Comparison of ENCODE assay signal across 12 cellular contexts in genomic region chr5:59125961-59126360, GRCh38.
A peak's percentile ranks its signal among the peaks of the same experiment; 100 is the strongest.
DNase-seq lines count a peak whose midpoint lies in the region; TF ChIP-seq lines count a peak whose summit lies in the region.
"Had no signal": no experiment of that assay in that cellular context is flagged by ENCODE, and none has a peak within 500 bp of the region (broad histone marks: within the 10 kb centered on the region; RNA-seq: fewer than 3 reads in every experiment).

No MANE protein-coding gene starts in this region.

- H2BK5ac ChIP-seq in H9 (ENCODE audit: insufficient read length, low read length), result no peak overlapping the region

- no peak overlapping the region for H3T11ph ChIP-seq in H9 (ENCODE audit: low read length)

- H4K20me1 ChIP-seq in H9 (ENCODE audit: control insufficient read depth, insufficient read depth, insufficient read length), result no peaks in the 10 kb centered on the region

- H3K27ac Mint-ChIP-seq in H9 (peak overlapping the region in 1 of 3 experiments; percentile 13; a peak in 3 of 7 replicates), CD14-positive monocyte (no peak overlapping the region)
- H3K27ac Mint-ChIP-seq: activated CD8-positive, alpha-beta T cell treated with anti-CD3 and anti-CD28 coated beads, Interleukin-2, amount 10 ng/mL, durations not matched to agents 7 days and 5 days; activated naive CD4-positive, alpha-beta T cell treated with anti-CD3 and anti-CD28 coated beads, Interleukin-2, amount 50 U/mL, for 24 hours; nephron progenitor cell; T-helper 17 cell had no signal

- H3K9ac ChIP-seq in H9 (ENCODE audit: extremely low read depth, insufficient read length, low read length) (no peak overlapping the region), muscle layer of colon (ENCODE audit: low read length) (peak overlapping the region; percentile 55), subcutaneous abdominal adipose tissue (ENCODE audit: low read length in 5 of 5) (no peak overlapping the region)

- no peak overlapping the region for H3K4ac ChIP-seq in H9 (ENCODE audit: low read depth, low read length)

- H3K36me3 Mint-ChIP-seq in H9 (ENCODE audit: insufficient read depth in 1 of 3, low read depth in 3 of 3), result no peaks in the 10 kb centered on the region
- no peaks in the 10 kb centered on the region for H3K36me3 Mint-ChIP-seq in CD14-positive monocyte
- H3K36me3 Mint-ChIP-seq: activated naive CD4-positive, alpha-beta T cell treated with anti-CD3 and anti-CD28 coated beads, Interleukin-2, amount 50 U/mL, for 24 hours had no signal

- TF ChIP-seq CTCF in H9 (conservative IDR thresholded peaks at IDR 0.05), result no peak
- TF ChIP-seq CTCF in astrocyte of the spinal cord (IDR thresholded peaks at IDR 0.05; ENCODE audit: low read depth, low read length), result no peak
- no peak for TF ChIP-seq CTCF in CD14-positive monocyte (IDR thresholded peaks at IDR 0.05)
- no peak for TF ChIP-seq CTCF in RWPE1 (conservative IDR thresholded peaks at IDR 0.05; ENCODE audit: low read depth)

- in situ Hi-C loops in astrocyte of the spinal cord (cut with HindIII; ENCODE audit: low sequenced_read_pairs), result no loop called here

- H3K36me3 ChIP-seq in muscle layer of colon (ENCODE audit: insufficient read depth, low read length) (no peaks in the 10 kb centered on the region), subcutaneous abdominal adipose tissue (ENCODE audit: control insufficient read depth in 5 of 5, insufficient read depth in 5 of 5, low read length in 5 of 5) (no peaks in the 10 kb centered on the region)

- peak overlapping the region; percentile 78 for H2BK120ac ChIP-seq in H9 (ENCODE audit: low read depth, low read length, poor library complexity, severe bottlenecking)

- no peak overlapping the region for H3K23ac ChIP-seq in H9 (ENCODE audit: insufficient read length, low read depth, low read length)

- H3K18ac ChIP-seq in H9 (ENCODE audit: insufficient read length, low read depth, low read length), result peak overlapping the region; percentile 83

- no peaks in the 10 kb centered on the region for H3K23me2 ChIP-seq in H9 (ENCODE audit: insufficient read length, low read depth, low read length, poor library complexity, severe bottlenecking)

- no peaks in the 10 kb centered on the region for H3K9me3 ChIP-seq in H9 (ENCODE audit: control insufficient read depth, low read depth, low read length)
- H3K9me3 ChIP-seq in muscle layer of colon (ENCODE audit: low read length), result no peaks in the 10 kb centered on the region
- no peaks in the 10 kb centered on the region for H3K9me3 ChIP-seq in subcutaneous abdominal adipose tissue (ENCODE audit: control insufficient read depth in 5 of 5, low read length in 5 of 5)
- H3K9me3 ChIP-seq: testis had no signal

- H2AFZ ChIP-seq in H9 (ENCODE audit: low read length), result no peak overlapping the region

- no peak overlapping the region for H4K8ac ChIP-seq in H9 (replicated peaks; ENCODE audit: insufficient read length, low read depth, low read length)

- H3K14ac ChIP-seq in H9 (ENCODE audit: insufficient read depth, low read length), result no peak overlapping the region

- H3K27me3 ChIP-seq in H9 (ENCODE audit: insufficient read depth, low read length) (no peaks in the 10 kb centered on the region), muscle layer of colon (ENCODE audit: control insufficient read depth in 1 of 2, insufficient read depth in 2 of 2, low read length in 2 of 2) (no peaks in the 10 kb centered on the region), subcutaneous abdominal adipose tissue (ENCODE audit: control insufficient read depth in 5 of 5, insufficient read depth in 4 of 5, low read length in 5 of 5) (peaks cover 0 to 4% (median 0%) of the 10 kb centered on the region in 5 donors)
- H3K27me3 ChIP-seq: testis had no signal

- H2AK5ac ChIP-seq in H9 (ENCODE audit: insufficient read length, low read length), result no peak overlapping the region

- CTCF ChIA-PET in RWPE1 (lab: Yijun Ruan, JAX), result no interaction called here

- no peak overlapping the region for H3K4me3 Mint-ChIP-seq in H9
- H3K4me3 Mint-ChIP-seq in CD14-positive monocyte, result no peak overlapping the region
- H3K4me3 Mint-ChIP-seq: activated CD8-positive, alpha-beta T cell treated with anti-CD3 and anti-CD28 coated beads, Interleukin-2, amount 10 ng/mL, durations not matched to agents 7 days and 5 days; activated naive CD4-positive, alpha-beta T cell treated with anti-CD3 and anti-CD28 coated beads, Interleukin-2, amount 50 U/mL, for 24 hours; nephron progenitor cell; T-helper 17 cell had no signal

- H3K4me2 ChIP-seq in H9 (ENCODE audit: insufficient read depth, insufficient read length, low read length), result no peak overlapping the region

- POLR2A ChIA-PET in RWPE1 (lab: Yijun Ruan, JAX; ENCODE audit: low non-redundant PET), result no interaction called here

- H3K79me1 ChIP-seq in H9 (ENCODE audit: insufficient read depth, low read depth, low read length, poor library complexity, severe bottlenecking), result no peaks in the 10 kb centered on the region

- no peak overlapping the region for H2BK15ac ChIP-seq in H9 (ENCODE audit: low read depth, low read length)

- intact Hi-C loops in CD14-positive monocyte (cut with micrococcal nuclease), result loop anchor here in 1 of 2 donors (5.0 kb wide), 1 partner anchor 84 kb away; no protein-coding TSS in a partner anchor

- H3K4me3 ChIP-seq in astrocyte of the spinal cord (ENCODE audit: low read depth, low read length) (no peak overlapping the region), muscle layer of colon (ENCODE audit: low read depth in 1 of 2, low read length in 2 of 2) (no peak overlapping the region), subcutaneous abdominal adipose tissue (ENCODE audit: low read depth in 1 of 5, low read length in 5 of 5) (no peak overlapping the region)
- H3K4me3 ChIP-seq: testis had no signal

- WGBS in H9 (ENCODE audit: extremely low coverage, insufficient read length, low lambda C conversion rate), result no CpG with 5 or more reads among the region's 2 CpGs

- H3K9me3 Mint-ChIP-seq in H9, result no peaks in the 10 kb centered on the region
- H3K9me3 Mint-ChIP-seq in CD14-positive monocyte, result no peaks in the 10 kb centered on the region
- H3K9me3 Mint-ChIP-seq: activated naive CD4-positive, alpha-beta T cell treated with anti-CD3 and anti-CD28 coated beads, Interleukin-2, amount 50 U/mL, for 24 hours had no signal

- H3K27me3 Mint-ChIP-seq in H9 (ENCODE audit: low read depth) (no peaks in the 10 kb centered on the region), CD14-positive monocyte (ENCODE audit: low read depth in 3 of 3) (peaks cover 0 to 2% (median 0%) of the 10 kb centered on the region in 3 donors)
- H3K27me3 Mint-ChIP-seq: activated naive CD4-positive, alpha-beta T cell treated with anti-CD3 and anti-CD28 coated beads, Interleukin-2, amount 50 U/mL, for 24 hours; T-helper 17 cell had no signal

- H3K4me1 Mint-ChIP-seq in H9 (peaks cover 5 to 8% of the 10 kb centered on the region in 2 experiments), CD14-positive monocyte (peaks cover 11% of the 10 kb centered on the region)
- H3K4me1 Mint-ChIP-seq: activated naive CD4-positive, alpha-beta T cell treated with anti-CD3 and anti-CD28 coated beads, Interleukin-2, amount 50 U/mL, for 24 hours had no signal

- DNase-seq in H9 (no peak), astrocyte of the spinal cord (ENCODE audit: low read depth, low spot score) (peak; percentile 13), CD14-positive monocyte (ENCODE audit: low spot score) (no peak), RWPE1 (ENCODE audit: low spot score) (no peak), NCI-H446 treated with DMSO at 0.1 percent for 48 hours (lab: John Stamatoyannopoulos, UW) (no peak)
- DNase-seq: T-helper 17 cell, testis had no signal

- H3K27ac ChIP-seq in H9 (ENCODE audit: insufficient read length, low read depth, low read length), result no peak overlapping the region
- H3K27ac ChIP-seq in muscle layer of colon (ENCODE audit: low read depth, low read length), result peak overlapping the region; percentile 92
- H3K27ac ChIP-seq in subcutaneous abdominal adipose tissue (ENCODE audit: low read depth, low read length), result peak overlapping the region; percentile 24
- H3K27ac ChIP-seq in RWPE1, result no peak overlapping the region
- H3K27ac ChIP-seq: testis had no signal

- no peak overlapping the region for H3K56ac ChIP-seq in H9 (ENCODE audit: insufficient read length, low read depth, low read length)

- H2BK20ac ChIP-seq in H9 (ENCODE audit: low read depth, low read length, poor library complexity, severe bottlenecking), result no peak overlapping the region

- H4K5ac ChIP-seq in H9 (ENCODE audit: insufficient read length, low read depth, low read length), result no peak overlapping the region

- H3K4me1 ChIP-seq in H9 (ENCODE audit: insufficient read depth, low read length) (peaks cover 16% of the 10 kb centered on the region; the same call in 1 of the 2 replicates), muscle layer of colon (ENCODE audit: insufficient read depth, low read length) (peaks cover 58% of the 10 kb centered on the region), subcutaneous abdominal adipose tissue (ENCODE audit: control insufficient read depth in 5 of 5, insufficient read depth in 5 of 5, low read length in 5 of 5) (peaks cover 5 to 27% (median 16%) of the 10 kb centered on the region in 5 donors)
- H3K4me1 ChIP-seq: testis had no signal

- H4K91ac ChIP-seq in H9 (ENCODE audit: insufficient read length, low read depth, low read length), result no peak overlapping the region

- H3K79me2 ChIP-seq in H9 (ENCODE audit: insufficient read depth, low read length), result no peaks in the 10 kb centered on the region

- H2BK12ac ChIP-seq in H9 (ENCODE audit: insufficient read length, low read depth, low read length), result no peak overlapping the region

Comparison
In these comparisons a context has a peak if more than half of its experiments do, and no peak if none do; other contexts are left out.
1. H3K27ac ChIP-seq: peak in muscle layer of colon (single experiment) and subcutaneous abdominal adipose tissue (single experiment); none in H9 (single experiment) and RWPE1 (single experiment).